23 cellular contexts compared by ENCODE assay signal in genomic region chr9:123411191-123411590, GRCh38. TPM values are rescaled to one million over a fixed set of nuclear protein-coding genes. Genes with fewer than 3 reads are reported as not detected.
A peak's percentile ranks its signal among the peaks of the same experiment; 100 is the strongest.
DNase-seq lines count a peak whose midpoint lies in the region; TF ChIP-seq lines count a peak whose summit lies in the region.
"Had no signal": no experiment of that assay in that cellular context is flagged by ENCODE, and none has a peak within 500 bp of the region (broad histone marks: within the 10 kb centered on the region; RNA-seq: fewer than 3 reads in every experiment).

No MANE protein-coding gene starts in this region.

- H3K14ac ChIP-seq in mesenchymal stem cell (ENCODE audit: low read length in 2 of 2): no peak overlapping the region
- no peak overlapping the region for H3K14ac ChIP-seq in neuronal stem cell (ENCODE audit: low read length)

- H3K36me3 ChIP-seq in mesenchymal stem cell (ENCODE audit: control insufficient read depth in 1 of 2, insufficient read depth in 2 of 2, low read depth in 1 of 2, low read length in 2 of 2) (peaks cover 0 to 9% of the 10 kb centered on the region in 2 experiments), neuronal stem cell (replicated peaks in 1 of 2; ENCODE audit: control insufficient read depth in 2 of 2, insufficient read depth in 2 of 2, low read length in 2 of 2) (peaks cover 0 to 2% of the 10 kb centered on the region in 2 donors)
- H3K36me3 ChIP-seq: BE2C had no signal

- no peak overlapping the region for H2AK5ac ChIP-seq in mesenchymal stem cell (ENCODE audit: low read length, severe bottlenecking)
- peak overlapping the region; percentile 54 for H2AK5ac ChIP-seq in neuronal stem cell (ENCODE audit: low read depth, low read length)

- H4K8ac ChIP-seq in mesenchymal stem cell (ENCODE audit: low read length) (no peak overlapping the region), neuronal stem cell (ENCODE audit: low read depth, low read length) (no peak overlapping the region)

- DNase-seq in chondrocyte (ENCODE audit: low spot score) (peak; percentile 49), mesenchymal stem cell (no peak), neuronal stem cell (ENCODE audit: low spot score) (no peak), NK-92 (lab: John Stamatoyannopoulos, UW; ENCODE audit: unreplicated experiment) (no peak), NCI-H2081 (lab: John Stamatoyannopoulos, UW) (no peak)
- DNase-seq in activated CD8-positive, alpha-beta memory T cell treated with anti-CD3 and anti-CD28 coated beads, Interleukin-2, amount 50 U/mL, for 48 hours: no peak
- DNase-seq: 8988T; ACHN; AML-193; BE2C; CD4-positive, alpha-beta T cell; CD8-positive, alpha-beta memory T cell; DMS 273 treated with DMSO at 0.1 percent for 48 hours; DMS79; EL; GDM1; GM23248; H7; HCEC 1CT had no signal

- H3K4me3 Mint-ChIP-seq in chondrocyte (ENCODE audit: unreplicated experiment): no peak overlapping the region
- H3K4me3 Mint-ChIP-seq: CD14-positive monocyte; CD4-positive, alpha-beta T cell; CD8-positive, alpha-beta memory T cell had no signal

- H2AFZ ChIP-seq in mesenchymal stem cell (ENCODE audit: low read depth, low read length): no peak overlapping the region
- H2AFZ ChIP-seq in neuronal stem cell (ENCODE audit: low read length): no peak overlapping the region
- H2AFZ ChIP-seq: GM23248 had no signal

- H2BK5ac ChIP-seq in mesenchymal stem cell (ENCODE audit: low read depth, low read length, poor library complexity, severe bottlenecking) (no peak overlapping the region), neuronal stem cell (ENCODE audit: low read length) (no peak overlapping the region)

- H2BK12ac ChIP-seq in mesenchymal stem cell (ENCODE audit: low read length in 2 of 2): no peak overlapping the region
- H2BK12ac ChIP-seq in neuronal stem cell (ENCODE audit: low read length): no peak overlapping the region

- no peaks in the 10 kb centered on the region for H3K36me3 Mint-ChIP-seq in chondrocyte (ENCODE audit: low read depth)

- H3K23ac ChIP-seq in mesenchymal stem cell (ENCODE audit: low read length in 2 of 2) (no peak overlapping the region), neuronal stem cell (ENCODE audit: low read depth, low read length, poor library complexity) (no peak overlapping the region)

- no peak overlapping the region for H2BK120ac ChIP-seq in mesenchymal stem cell (ENCODE audit: low read depth, low read length)
- no peak overlapping the region for H2BK120ac ChIP-seq in neuronal stem cell (ENCODE audit: low read depth, low read length)

- WGBS in mesenchymal stem cell: 95% methylated on average over 10 of the region's 10 CpGs
- no CpG with 5 or more reads among the region's 10 CpGs for WGBS in neuronal stem cell (ENCODE audit: extremely low coverage in 2 of 2, insufficient read length in 2 of 2, insufficient replicate concordance in 1 of 2), 2 donors

- H3K79me1 ChIP-seq in mesenchymal stem cell (replicated peaks; ENCODE audit: low read length, poor library complexity, severe bottlenecking): no peaks in the 10 kb centered on the region
- H3K79me1 ChIP-seq in neuronal stem cell (ENCODE audit: low read depth, low read length): no peaks in the 10 kb centered on the region

- H3K4me1 ChIP-seq in mesenchymal stem cell (ENCODE audit: control insufficient read depth, insufficient read depth, low read depth, low read length) (peaks cover 8% of the 10 kb centered on the region), neuronal stem cell (ENCODE audit: control insufficient read depth in 2 of 2, insufficient read depth in 1 of 2, low read depth in 1 of 2, low read length in 2 of 2) (peaks cover 14 to 21% of the 10 kb centered on the region in 2 donors)
- H3K4me1 ChIP-seq: A549 had no signal

- H3K4ac ChIP-seq in mesenchymal stem cell (ENCODE audit: low read depth in 1 of 2, low read length in 2 of 2) (no peak overlapping the region), neuronal stem cell (ENCODE audit: low read length) (no peak overlapping the region)

- H3K4me2 ChIP-seq in mesenchymal stem cell (ENCODE audit: low read length, poor library complexity, severe bottlenecking): no peak overlapping the region
- H3K4me2 ChIP-seq in neuronal stem cell (ENCODE audit: insufficient read depth, low read length, poor library complexity, severe bottlenecking): no peak overlapping the region
- H3K4me2 ChIP-seq: A549; BLaER1 treated with 17β-estradiol and CSF1 and Interleukin-3, amounts not matched to agents 10 nM and 100 nM had no signal

- H3K9me3 ChIP-seq in mesenchymal stem cell (ENCODE audit: control insufficient read depth, low read length): no peaks in the 10 kb centered on the region
- H3K9me3 ChIP-seq in neuronal stem cell (replicated peaks in 1 of 2; ENCODE audit: control insufficient read depth in 2 of 2, insufficient read depth in 1 of 2, low read depth in 1 of 2, low read length in 2 of 2): no peaks in the 10 kb centered on the region
- H3K9me3 ChIP-seq: A549; BE2C; BLaER1 treated with 17β-estradiol and CSF1 and Interleukin-3, amounts not matched to agents 10 nM and 100 nM had no signal

- H2BK15ac ChIP-seq in mesenchymal stem cell (ENCODE audit: low read depth, poor library complexity, severe bottlenecking): no peak overlapping the region
- H2BK15ac ChIP-seq in neuronal stem cell (ENCODE audit: low read length): no peak overlapping the region

- H3K4me3 ChIP-seq in mesenchymal stem cell (ENCODE audit: insufficient read depth in 1 of 2, low read depth in 1 of 2, low read length in 2 of 2): no peak overlapping the region
- H3K4me3 ChIP-seq in neuronal stem cell (ENCODE audit: low read length in 2 of 2): no peak overlapping the region
- H3K4me3 ChIP-seq: A549; BLaER1 treated with 17β-estradiol and CSF1 and Interleukin-3, amounts not matched to agents 10 nM and 100 nM; GM12878; GM23248 had no signal

- no peak overlapping the region for H3K27ac Mint-ChIP-seq in chondrocyte (ENCODE audit: unreplicated experiment)
- H3K27ac Mint-ChIP-seq: CD4-positive, alpha-beta T cell; CD8-positive, alpha-beta memory T cell had no signal

- no peak for TF ChIP-seq CTCF in chondrocyte (IDR thresholded peaks at IDR 0.05)

- H3K9ac ChIP-seq in mesenchymal stem cell (ENCODE audit: low read length) (no peak overlapping the region), neuronal stem cell (ENCODE audit: low read depth, low read length, poor library complexity) (no peak overlapping the region)
- H3K9ac ChIP-seq: BLaER1 treated with 17β-estradiol and CSF1 and Interleukin-3, amounts not matched to agents 10 nM and 100 nM; GM23248 had no signal

- H3K4me1 Mint-ChIP-seq in chondrocyte (ENCODE audit: low read depth): no peaks in the 10 kb centered on the region
- H3K4me1 Mint-ChIP-seq: CD14-positive monocyte had no signal

- no peaks in the 10 kb centered on the region for H3K27me3 Mint-ChIP-seq in chondrocyte (ENCODE audit: low read depth)
- H3K27me3 Mint-ChIP-seq: CD4-positive, alpha-beta T cell had no signal

- H3K27me3 ChIP-seq in mesenchymal stem cell (ENCODE audit: control insufficient read depth in 1 of 2, insufficient read depth in 1 of 2, low read length in 2 of 2): no peaks in the 10 kb centered on the region
- H3K27me3 ChIP-seq in neuronal stem cell (ENCODE audit: control insufficient read depth in 3 of 3, insufficient read depth in 3 of 3, low read depth in 1 of 3, low read length in 3 of 3): no peaks in the 10 kb centered on the region
- H3K27me3 ChIP-seq: BE2C; BLaER1 treated with 17β-estradiol and CSF1 and Interleukin-3, amounts not matched to agents 10 nM and 100 nM had no signal

- H3K9me3 Mint-ChIP-seq in chondrocyte (ENCODE audit: low read depth): no peaks in the 10 kb centered on the region
- H3K9me3 Mint-ChIP-seq: CD14-positive monocyte; CD4-positive, alpha-beta T cell; CD8-positive, alpha-beta memory T cell had no signal

- peak overlapping the region; percentile 21 for H4K91ac ChIP-seq in mesenchymal stem cell (ENCODE audit: low read length)
- no peak overlapping the region for H4K91ac ChIP-seq in neuronal stem cell (ENCODE audit: low read depth, low read length, poor library complexity)

- H3K27ac ChIP-seq in mesenchymal stem cell (ENCODE audit: low read length, poor library complexity, severe bottlenecking) (no peak overlapping the region), neuronal stem cell (replicated peaks; ENCODE audit: low read length) (no peak overlapping the region)
- H3K27ac ChIP-seq: A549; BLaER1 treated with 17β-estradiol and CSF1 and Interleukin-3, amounts not matched to agents 10 nM and 100 nM; GM23248 had no signal

- H3K18ac ChIP-seq in mesenchymal stem cell (ENCODE audit: low read depth in 1 of 2, low read length in 2 of 2) (no peak overlapping the region), neuronal stem cell (ENCODE audit: low read length) (no peak overlapping the region)

RNA-seq across cellular contexts. Expression of gene CRB2, which starts 55.2 kb away (rescaled TPM):
- total RNA-seq in chondrocyte: 0.07 TPM in 1 of 3 replicates, not detected in the others
- polyA plus RNA-seq in mesenchymal stem cell (2013, experiment 1 of 2): 0.11 TPM
- 0.10 TPM for polyA plus RNA-seq in mesenchymal stem cell (2013, experiment 2 of 2)
- polyA plus RNA-seq in neuronal stem cell (2013, experiment 1 of 2): 41.7 TPM
- polyA plus RNA-seq in neuronal stem cell (2013, experiment 2 of 2): 41.7 TPM
- total RNA-seq: CD4-positive, alpha-beta T cell; CD8-positive, alpha-beta memory T cell; GM23248 had no signal
- polyA plus RNA-seq: CD14-positive monocyte, GM23248 had no signal
